Comparison of ENCODE assay signal across 18 cellular contexts in the genomic region with DNA sequence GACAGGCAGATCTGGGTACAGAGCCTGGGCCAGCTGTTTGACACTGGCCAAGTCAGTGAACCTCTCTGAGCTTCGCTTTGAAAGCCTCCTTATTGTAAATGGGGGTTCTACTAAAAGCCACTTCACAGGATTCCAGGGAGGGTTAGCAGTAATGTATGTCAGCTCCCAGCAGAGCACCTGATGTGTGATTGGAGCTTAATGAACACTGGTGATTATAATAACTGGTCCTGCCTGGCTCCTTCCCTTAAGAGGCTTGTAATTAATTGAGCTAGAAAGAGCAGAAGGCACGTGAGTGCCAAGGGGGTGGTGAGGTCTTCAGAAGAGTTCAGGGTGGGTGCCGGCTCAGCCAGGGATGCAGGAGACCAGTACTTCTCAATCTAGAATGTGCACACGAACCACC.
"Had no signal": no experiment of that assay in that cellular context is flagged by ENCODE, and none has a peak within 500 bp of the region (broad histone marks: within the 10 kb centered on the region; RNA-seq: fewer than 3 reads in every experiment).

No MANE protein-coding gene starts in this region.

- H3K9me3 ChIP-seq: ascending aorta, breast epithelium, left ventricle myocardium inferior, spleen, thoracic aorta, upper lobe of right lung had no signal

- H3K27me3 ChIP-seq: ascending aorta had no signal

- H3K27ac ChIP-seq: ascending aorta, breast epithelium, left ventricle myocardium inferior, spleen, thoracic aorta, upper lobe of right lung had no signal

- H3K4me3 ChIP-seq: ascending aorta, breast epithelium, left ventricle myocardium inferior, spleen, thoracic aorta, upper lobe of right lung had no signal

- ATAC-seq: stimulated activated memory B cell treated with anti-CD40 and anti-IgM and Interleukin-4, amounts not matched to agents 10 μg/mL and 1 μg/mL and 100 μg/mL, for 72 hours; upper lobe of right lung had no signal

- H3K36me3 ChIP-seq: ascending aorta, breast epithelium, left ventricle myocardium inferior, spleen, thoracic aorta, upper lobe of right lung had no signal

- DNase-seq: activated CD4-positive, alpha-beta T cell treated with anti-CD3 and anti-CD28 coated beads, Interleukin-2, amount 50 U/mL, for 1 hour; activated CD8-positive, alpha-beta memory T cell treated with anti-CD3 and anti-CD28 coated beads for 24 hours; activated CD8-positive, alpha-beta memory T cell treated with anti-CD3 and anti-CD28 coated beads, Interleukin-2, amount 50 U/mL, for 48 hours; activated gamma-delta T cell; activated T-cell treated with anti-CD3 and anti-CD28 coated beads, Interleukin-2, amount 50 U/mL, for 48 hours; cortex of kidney; erythroblast; left ventricle myocardium inferior; mammary epithelial cell; midbrain; posterior cingulate gyrus; spleen; stimulated activated CD4-positive, alpha-beta T cell treated with anti-CD3 and anti-CD28 coated beads, Interleukin-4, amount 100 ng/mL, for 4 hours had no signal
